In genomic region chr1:178126261-178126660, GRCh38 we compare ENCODE assay signal across 17 cellular contexts. TPM values are rescaled to one million over a fixed set of nuclear protein-coding genes. Genes with fewer than 3 reads are reported as not detected.
A peak's percentile ranks its signal among the peaks of the same experiment; 100 is the strongest.
DNase-seq lines count a peak whose midpoint lies in the region; ATAC-seq and TF ChIP-seq lines count a peak whose summit lies in the region.
"Had no signal": no experiment of that assay in that cellular context is flagged by ENCODE, and none has a peak within 500 bp of the region (broad histone marks: within the 10 kb centered on the region; RNA-seq: fewer than 3 reads in every experiment).

No MANE protein-coding gene starts in this region.

- intact Hi-C loops in PC-3 (cut with micrococcal nuclease), result loop anchor here (5.0 kb wide), 1 partner anchor 111 kb away; no protein-coding TSS in a partner anchor
- intact Hi-C loops in lower lobe of right lung (cut with DNase I), result no loop called here

- H3K79me2 ChIP-seq in PC-3 (ENCODE audit: low read length), result peaks cover 62% of the 10 kb centered on the region

- TSS peak; percentile 74 for BruUV-seq in PC-3 (replicated peaks; lab: Mats Ljungman, UMichigan)

- H3K4me2 ChIP-seq in PC-3 (ENCODE audit: low read length), result peak overlapping the region; percentile 31

- H3K27me3 Mint-ChIP-seq in type B pancreatic cell, result no peaks in the 10 kb centered on the region
- H3K27me3 Mint-ChIP-seq: central memory CD8-positive, alpha-beta T cell had no signal

- H3K27ac ChIP-seq in PC-3 (ENCODE audit: low read length), result peak overlapping the region; percentile 90
- peak overlapping the region; percentile 47 for H3K27ac ChIP-seq in lower lobe of right lung
- H3K27ac ChIP-seq in effector memory CD4-positive, alpha-beta T cell (ENCODE audit: insufficient read depth, low read length, poor library complexity, severe bottlenecking), result no peak overlapping the region
- H3K27ac ChIP-seq: thyroid gland had no signal

- no peak for TF ChIP-seq CTCF in PC-3 (conservative IDR thresholded peaks at IDR 0.05; ENCODE audit: low read depth, low read length)
- TF ChIP-seq CTCF in epithelial cell of esophagus (IDR thresholded peaks at IDR 0.05; ENCODE audit: insufficient read depth, low read depth, low read length, missing control alignments), result no peak
- TF ChIP-seq CTCF in lower lobe of right lung (IDR thresholded peaks at IDR 0.05), result no peak
- no peak for TF ChIP-seq CTCF in type B pancreatic cell (conservative IDR thresholded peaks at IDR 0.05)

- H3K9me3 Mint-ChIP-seq in type B pancreatic cell, result peaks cover 8% of the 10 kb centered on the region
- H3K9me3 Mint-ChIP-seq: central memory CD8-positive, alpha-beta T cell; stimulated activated naive B cell treated with anti-CD40 and anti-IgM and Interleukin-4, amounts not matched to agents 10 μg/mL and 1 μg/mL and 100 μg/mL, for 72 hours had no signal

- peaks cover 62% of the 10 kb centered on the region for H3K4me1 ChIP-seq in PC-3 (ENCODE audit: insufficient read depth, low read length)
- peaks cover 39% of the 10 kb centered on the region for H3K4me1 ChIP-seq in lower lobe of right lung
- no peaks in the 10 kb centered on the region for H3K4me1 ChIP-seq in effector memory CD4-positive, alpha-beta T cell (ENCODE audit: control insufficient read depth, insufficient read depth, low read length, poor library complexity, severe bottlenecking)

- H3K4me1 Mint-ChIP-seq in type B pancreatic cell (ENCODE audit: unreplicated experiment), result peaks cover 12% of the 10 kb centered on the region
- H3K4me1 Mint-ChIP-seq: central memory CD8-positive, alpha-beta T cell; stimulated activated naive B cell treated with anti-CD40 and anti-IgM and Interleukin-4, amounts not matched to agents 10 μg/mL and 1 μg/mL and 100 μg/mL, for 72 hours had no signal

- 0 out of 2 replicates have a peak, but pooled peaks cover 4% of the 10 kb centered on the region for H3K36me3 ChIP-seq in PC-3 (ENCODE audit: low read depth, low read length)
- H3K36me3 ChIP-seq in lower lobe of right lung, result no peaks in the 10 kb centered on the region
- H3K36me3 ChIP-seq in effector memory CD4-positive, alpha-beta T cell (ENCODE audit: control insufficient read depth, insufficient read depth, low read length), result no peaks in the 10 kb centered on the region
- H3K36me3 ChIP-seq: thyroid gland had no signal

- H3K4me3 ChIP-seq in PC-3 (ENCODE audit: low read length) (no peak overlapping the region), epithelial cell of esophagus (ENCODE audit: low read length) (no peak overlapping the region), lower lobe of right lung (no peak overlapping the region)
- H3K4me3 ChIP-seq in effector memory CD4-positive, alpha-beta T cell (ENCODE audit: insufficient read depth, low read depth, low read length, poor library complexity, severe bottlenecking), result no peak overlapping the region
- H3K4me3 ChIP-seq: thyroid gland had no signal

- H2AFZ ChIP-seq in PC-3 (ENCODE audit: low read length), result no peak overlapping the region

- CTCF ChIA-PET in PC-3 (lab: Charles Lee), result no interaction called here

- H3K9me2 ChIP-seq in PC-3 (replicated peaks; ENCODE audit: low read length), result no peaks in the 10 kb centered on the region

- no peaks in the 10 kb centered on the region for H4K20me1 ChIP-seq in PC-3 (ENCODE audit: low read length)

- peak overlapping the region; percentile 95 for H3K27ac Mint-ChIP-seq in type B pancreatic cell
- H3K27ac Mint-ChIP-seq: stimulated activated naive B cell treated with anti-CD40 and anti-IgM and Interleukin-4, amounts not matched to agents 10 μg/mL and 1 μg/mL and 100 μg/mL, for 72 hours had no signal

- no peak overlapping the region for H3K4me3 Mint-ChIP-seq in type B pancreatic cell
- H3K4me3 Mint-ChIP-seq: central memory CD8-positive, alpha-beta T cell; stimulated activated naive B cell treated with anti-CD40 and anti-IgM and Interleukin-4, amounts not matched to agents 10 μg/mL and 1 μg/mL and 100 μg/mL, for 72 hours had no signal

- ATAC-seq in PC-3, result peak; percentile 11; the same call in 1 of the 2 replicates
- ATAC-seq in lower lobe of right lung, result peak in 1 of 2 donors; percentile 13
- ATAC-seq in GM18907 (IDR thresholded peaks at IDR 0.05; ENCODE audit: unreplicated experiment), result no peak
- no peak for ATAC-seq in GM21360 (IDR thresholded peaks at IDR 0.05; ENCODE audit: unreplicated experiment)

- H3K9me3 ChIP-seq in PC-3 (ENCODE audit: low read length), result no peaks in the 10 kb centered on the region
- no peaks in the 10 kb centered on the region for H3K9me3 ChIP-seq in lower lobe of right lung
- H3K9me3 ChIP-seq in effector memory CD4-positive, alpha-beta T cell (ENCODE audit: control insufficient read depth, low read length), result no peaks in the 10 kb centered on the region
- H3K9me3 ChIP-seq: thyroid gland had no signal

- peaks cover 6% of the 10 kb centered on the region for H3K36me3 Mint-ChIP-seq in type B pancreatic cell
- H3K36me3 Mint-ChIP-seq: stimulated activated naive B cell treated with anti-CD40 and anti-IgM and Interleukin-4, amounts not matched to agents 10 μg/mL and 1 μg/mL and 100 μg/mL, for 72 hours had no signal

- peak overlapping the region; percentile 11; the same call in 1 of the 2 replicates for H3K9ac ChIP-seq in PC-3 (ENCODE audit: low read length)

- H3F3A ChIP-seq in PC-3 (ENCODE audit: low read length, unreplicated experiment), result no peaks in the 10 kb centered on the region

- POLR2A ChIA-PET in PC-3 (lab: Charles Lee; ENCODE audit: unreplicated experiment), result no interaction called here

- H3K27me3 ChIP-seq in PC-3 (ENCODE audit: low read length), result no peaks in the 10 kb centered on the region
- H3K27me3 ChIP-seq in lower lobe of right lung (ENCODE audit: low read depth), result no peaks in the 10 kb centered on the region
- H3K27me3 ChIP-seq in effector memory CD4-positive, alpha-beta T cell (replicated peaks; ENCODE audit: control insufficient read depth, insufficient read depth, low read length, poor library complexity, severe bottlenecking), result no peaks in the 10 kb centered on the region
- H3K27me3 ChIP-seq: thyroid gland had no signal

- DNase-seq in PC-3 (no peak), epithelial cell of esophagus (ENCODE audit: low read depth) (peak; percentile 55), lower lobe of right lung (no peak), type B pancreatic cell (ENCODE audit: extremely low spot score, unreplicated experiment) (no peak)
- no peak for DNase-seq in effector memory CD4-positive, alpha-beta T cell
- DNase-seq: activated CD4-positive, alpha-beta T cell treated with anti-CD3 and anti-CD28 coated beads for 4 hours; COR-L47; NCI-H1092; NCI-H2081 treated with DMSO at 0.1 percent for 48 hours; NCI-H446 treated with DMSO at 0.1 percent for 48 hours; NK-92 treated with Interleukin-12 subunit alpha and Interleukin-12 subunit beta, amount 100 ng/mL, for 24 hours; retina; stimulated activated naive B cell treated with anti-CD40 and anti-IgM and Interleukin-4, amounts not matched to agents 10 μg/mL and 1 μg/mL and 100 μg/mL, for 72 hours; thyroid gland had no signal

RNA-seq across cellular contexts. Expression of gene RASAL2, which starts 32.4 kb away (rescaled TPM):
- 7.9 and 11.3 TPM in 2 replicates for total RNA-seq in PC-3 (2014; rRNA removed)
- 48.3 TPM for total RNA-seq in lower lobe of right lung
- total RNA-seq in type B pancreatic cell (ENCODE audit: low replicate concordance), result 21.8 and 32.6 TPM in 2 replicates
